ENCODE assay signal across 20 cellular contexts in the genomic region with DNA sequence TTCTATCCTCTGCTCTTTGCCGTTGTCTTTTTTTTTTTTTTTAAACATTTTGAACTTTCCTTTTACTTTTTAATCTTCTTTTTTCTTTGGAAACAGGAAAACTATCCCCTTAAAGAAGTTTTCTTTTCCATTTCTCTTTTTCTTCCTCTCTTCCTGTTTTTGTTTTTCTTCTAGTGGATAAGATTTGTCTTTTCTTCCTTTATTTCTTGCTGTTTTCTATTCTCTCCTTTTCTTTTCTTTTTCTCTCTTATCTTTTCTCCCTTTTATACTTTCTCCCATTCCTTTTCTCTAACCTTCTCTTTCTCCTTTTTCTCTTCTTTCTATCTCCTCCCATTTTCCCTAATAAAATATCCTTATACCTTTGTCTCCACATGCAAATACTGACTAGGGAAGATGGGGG. TPM values are rescaled to one million over a fixed set of nuclear protein-coding genes. Genes with fewer than 3 reads are reported as not detected.
DNase-seq lines count a peak whose midpoint lies in the region; ATAC-seq and TF ChIP-seq lines count a peak whose summit lies in the region.
"Had no signal": no experiment of that assay in that cellular context is flagged by ENCODE, and none has a peak within 500 bp of the region (broad histone marks: within the 10 kb centered on the region; RNA-seq: fewer than 3 reads in every experiment).

No MANE protein-coding gene starts in this region.

- no peak for DNase-seq in activated T-cell treated with anti-CD3 and anti-CD28 coated beads, Interleukin-2, amount 50 U/mL, for 72 hours
- DNase-seq in activated T-cell treated with anti-CD3 and anti-CD28 coated beads, Interleukin-2, amount 50 U/mL, for 48 hours, result no peak
- DNase-seq in endothelial cell (ENCODE audit: low spot score), result no peak
- DNase-seq in SKM-1 (lab: John Stamatoyannopoulos, UW; ENCODE audit: unreplicated experiment), result no peak
- no peak for DNase-seq in putamen (ENCODE audit: low spot score)
- DNase-seq: Caco-2, DMS 273 treated with DMSO at 0.1 percent for 48 hours, DMS79 treated with DMSO at 0.1 percent for 48 hours, H7, HFFc6, MG63, NCI-H1417, NCI-H1694 treated with DMSO at 0.1 percent for 48 hours, NCI-H2081 treated with DMSO at 0.1 percent for 48 hours, NCI-H524 treated with DMSO at 0.1 percent for 48 hours, NCI-H82, SJCRH30 had no signal

- H3K9me3 Mint-ChIP-seq in activated T-cell treated with anti-CD3 and anti-CD28 coated beads, Interleukin-2, amount 50 U/mL, for 72 hours, result no peaks in the 10 kb centered on the region
- no peaks in the 10 kb centered on the region for H3K9me3 Mint-ChIP-seq in activated T-helper 17 cell treated with anti-CD3 and anti-CD28 coated beads, Interleukin-2, amount 50 U/mL, for 72 hours
- H3K9me3 Mint-ChIP-seq in endothelial cell (ENCODE audit: unreplicated experiment), result no peaks in the 10 kb centered on the region
- H3K9me3 Mint-ChIP-seq: CD14-positive monocyte, HFFc6 had no signal

- peaks cover 2 to 4% of the 10 kb centered on the region in 2 donors for H3K36me3 Mint-ChIP-seq in activated T-cell treated with anti-CD3 and anti-CD28 coated beads, Interleukin-2, amount 50 U/mL, for 72 hours (ENCODE audit: insufficient read depth in 2 of 2)
- peaks cover 19% of the 10 kb centered on the region for H3K36me3 Mint-ChIP-seq in activated T-helper 17 cell treated with anti-CD3 and anti-CD28 coated beads, Interleukin-2, amount 50 U/mL, for 72 hours (ENCODE audit: low read depth)
- no peaks in the 10 kb centered on the region for H3K36me3 Mint-ChIP-seq in endothelial cell (ENCODE audit: low read depth, unreplicated experiment)

- TF ChIP-seq CTCF in endothelial cell (IDR thresholded peaks at IDR 0.05; ENCODE audit: unreplicated experiment), result no peak

- H3K4me3 Mint-ChIP-seq in activated T-cell treated with anti-CD3 and anti-CD28 coated beads, Interleukin-2, amount 50 U/mL, for 72 hours, result peak overlapping the region in 1 of 2 donors; percentile 57
- no peak overlapping the region for H3K4me3 Mint-ChIP-seq in activated T-helper 17 cell treated with anti-CD3 and anti-CD28 coated beads, Interleukin-2, amount 50 U/mL, for 72 hours
- H3K4me3 Mint-ChIP-seq in endothelial cell (ENCODE audit: unreplicated experiment), result peak overlapping the region; percentile 10
- H3K4me3 Mint-ChIP-seq: CD14-positive monocyte, HFFc6 had no signal

- H3K4me1 Mint-ChIP-seq in activated T-cell treated with anti-CD3 and anti-CD28 coated beads, Interleukin-2, amount 50 U/mL, for 72 hours (ENCODE audit: low read depth), result peaks cover 44% of the 10 kb centered on the region
- H3K4me1 Mint-ChIP-seq in activated T-helper 17 cell treated with anti-CD3 and anti-CD28 coated beads, Interleukin-2, amount 50 U/mL, for 72 hours, result peaks cover 25% of the 10 kb centered on the region
- peaks cover 17% of the 10 kb centered on the region for H3K4me1 Mint-ChIP-seq in endothelial cell (ENCODE audit: unreplicated experiment)

- ATAC-seq in activated T-cell treated with anti-CD3 and anti-CD28 coated beads, Interleukin-2, amount 50 U/mL, for 72 hours (replicated peaks in 1 of 2), result no peak
- no peak for ATAC-seq in activated T-helper 17 cell treated with anti-CD3 and anti-CD28 coated beads, Interleukin-2, amount 50 U/mL, for 72 hours (replicated peaks)
- ATAC-seq in HG03097 (IDR thresholded peaks at IDR 0.05; ENCODE audit: low FRiP score, unreplicated experiment), result no peak

- peak overlapping the region; percentile 93 for H3K27ac Mint-ChIP-seq in activated T-cell treated with anti-CD3 and anti-CD28 coated beads, Interleukin-2, amount 50 U/mL, for 72 hours
- H3K27ac Mint-ChIP-seq in activated T-helper 17 cell treated with anti-CD3 and anti-CD28 coated beads, Interleukin-2, amount 50 U/mL, for 72 hours, result peak overlapping the region; percentile 43
- no peak overlapping the region for H3K27ac Mint-ChIP-seq in endothelial cell (ENCODE audit: unreplicated experiment)
- H3K27ac Mint-ChIP-seq: HFFc6 had no signal

- H3K27me3 Mint-ChIP-seq in activated T-cell treated with anti-CD3 and anti-CD28 coated beads, Interleukin-2, amount 50 U/mL, for 72 hours (ENCODE audit: low read depth), result no peaks in the 10 kb centered on the region
- no peaks in the 10 kb centered on the region for H3K27me3 Mint-ChIP-seq in activated T-helper 17 cell treated with anti-CD3 and anti-CD28 coated beads, Interleukin-2, amount 50 U/mL, for 72 hours
- H3K27me3 Mint-ChIP-seq in endothelial cell (ENCODE audit: unreplicated experiment), result no peaks in the 10 kb centered on the region

RNA-seq across cellular contexts. Expression of gene PEX14, which starts 46.2 kb away (rescaled TPM):
- total RNA-seq in activated T-cell treated with anti-CD3 and anti-CD28 coated beads, Interleukin-2, amount 50 U/mL, for 72 hours, result 10 to 100 TPM; 25.7 to 30.2 TPM
- 10 to 100 TPM; 18.4 to 21.7 TPM for total RNA-seq in activated T-helper 17 cell treated with anti-CD3 and anti-CD28 coated beads, Interleukin-2, amount 50 U/mL, for 72 hours
- 20.9 TPM for total RNA-seq in endothelial cell (ENCODE audit: unreplicated experiment)

RNA-seq across cellular contexts. Expression of gene DFFA, which starts 48.6 kb away (rescaled TPM):
- total RNA-seq in activated T-cell treated with anti-CD3 and anti-CD28 coated beads, Interleukin-2, amount 50 U/mL, for 72 hours, result 10 to 100 TPM; 26.4 to 27.1 TPM
- 10 to 100 TPM; 27.4 to 54.5 TPM for total RNA-seq in activated T-helper 17 cell treated with anti-CD3 and anti-CD28 coated beads, Interleukin-2, amount 50 U/mL, for 72 hours
- 77.1 TPM for total RNA-seq in endothelial cell (ENCODE audit: unreplicated experiment)
